Comparison of ENCODE assay signal across 8 cellular contexts in the genomic region with DNA sequence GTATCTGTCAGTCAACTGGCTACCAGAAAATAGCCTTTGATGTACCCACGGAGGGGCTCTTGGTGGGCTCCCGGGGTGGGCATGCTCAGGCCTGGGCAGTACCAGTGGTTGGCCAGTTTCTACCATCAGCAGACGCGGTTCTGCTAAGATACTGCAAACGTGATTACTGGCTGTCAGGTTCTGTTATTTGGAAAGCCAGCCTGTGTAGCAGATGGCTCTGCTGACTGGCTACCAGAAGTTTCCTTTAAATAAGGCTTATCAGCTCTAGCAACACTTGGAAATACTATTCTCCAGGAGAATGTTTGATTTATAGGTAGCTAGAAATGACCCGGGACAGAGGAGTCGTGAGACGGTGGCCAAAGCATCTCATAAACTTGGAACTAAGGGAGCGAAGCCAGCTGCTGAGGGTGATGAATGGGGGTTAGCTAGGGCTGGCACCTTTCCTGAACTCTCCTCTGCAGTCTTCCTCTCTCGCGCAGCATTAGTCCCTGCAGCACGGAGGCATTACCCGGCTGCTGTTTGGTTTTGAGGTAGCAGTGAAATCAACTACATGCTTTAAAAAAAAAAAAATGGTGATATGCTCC.
DNase-seq lines count a peak whose midpoint lies in the region; ATAC-seq and TF ChIP-seq lines count a peak whose summit lies in the region.

No MANE protein-coding gene starts in this region.

- peak overlapping the region; percentile 13 for H3K27ac Mint-ChIP-seq in central memory CD8-positive, alpha-beta T cell (ENCODE audit: low read depth)
- H3K27ac Mint-ChIP-seq in mesothelial cell of epicardium = peak overlapping the region; percentile 81

- peaks cover 46% of the 10 kb centered on the region for H3K27me3 Mint-ChIP-seq in central memory CD8-positive, alpha-beta T cell
- H3K27me3 Mint-ChIP-seq in mesothelial cell of epicardium (ENCODE audit: low read depth) = no peaks in the 10 kb centered on the region

- no peak for ATAC-seq in central memory CD8-positive, alpha-beta T cell (replicated peaks; ENCODE audit: extremely low read depth, poor library complexity, severe bottlenecking)
- ATAC-seq in HG02852 (IDR thresholded peaks at IDR 0.05; ENCODE audit: unreplicated experiment) = no peak

- peak overlapping the region; percentile 57 for H3K4me3 Mint-ChIP-seq in central memory CD8-positive, alpha-beta T cell
- H3K4me3 Mint-ChIP-seq in mesothelial cell of epicardium = peak overlapping the region; percentile 64

- DNase-seq in A172 (ENCODE audit: low spot score) = peak; percentile 67
- peak; percentile 28 for DNase-seq in LHCN-M2 (ENCODE audit: low read depth)
- DNase-seq in central memory CD8-positive, alpha-beta T cell (ENCODE audit: low spot score in 2 of 2) = no peak
- DNase-seq in mesothelial cell of epicardium (ENCODE audit: low spot score in 2 of 2, unreplicated experiment in 2 of 2) = no peak
- DNase-seq in DMS153 treated with DMSO at 0.1 percent for 48 hours (lab: John Stamatoyannopoulos, UW; ENCODE audit: unreplicated experiment) = no peak
- no peak for DNase-seq in dedifferentiated amniotic fluid mesenchymal stem cell (ENCODE audit: extremely low spot score)
- DNase-seq in activated effector memory CD4-positive, alpha-beta T cell treated with anti-CD3 and anti-CD28 coated beads, Interleukin-2, amount 50 U/mL, for 16 hours = no peak

- H3K9me3 Mint-ChIP-seq in central memory CD8-positive, alpha-beta T cell = no peaks in the 10 kb centered on the region
- H3K9me3 Mint-ChIP-seq in mesothelial cell of epicardium = no peaks in the 10 kb centered on the region

- peaks cover 23% of the 10 kb centered on the region for H3K4me1 Mint-ChIP-seq in central memory CD8-positive, alpha-beta T cell
- peaks cover 27% of the 10 kb centered on the region for H3K4me1 Mint-ChIP-seq in mesothelial cell of epicardium

- peaks cover 2% of the 10 kb centered on the region for H3K36me3 Mint-ChIP-seq in central memory CD8-positive, alpha-beta T cell (ENCODE audit: insufficient read depth)
- H3K36me3 Mint-ChIP-seq in mesothelial cell of epicardium = no peaks in the 10 kb centered on the region

- TF ChIP-seq CTCF in mesothelial cell of epicardium (IDR thresholded peaks at IDR 0.05; ENCODE audit: unreplicated experiment) = no peak

Comparison
In these comparisons a context has a peak if more than half of its experiments do, and no peak if none do; other contexts are left out.
1. DNase-seq: peak in A172 (single experiment) and LHCN-M2 (single experiment); none in central memory CD8-positive, alpha-beta T cell (0 of 2), mesothelial cell of epicardium (0 of 2), DMS153 treated with DMSO at 0.1 percent for 48 hours (single experiment), dedifferentiated amniotic fluid mesenchymal stem cell (single experiment) and activated effector memory CD4-positive, alpha-beta T cell treated with anti-CD3 and anti-CD28 coated beads, Interleukin-2, amount 50 U/mL, for 16 hours (single experiment).